ENCODE assay signal across 1 cellular context in genomic region chr12:110888256-110888991, GRCh38.
TF ChIP-seq lines count a peak whose summit lies in the region.

No MANE protein-coding gene starts in this region.

TF ChIP-seq in HepG2, 621 proteins besides CTCF, POLR2A, EP300 and RAD21:
- TF ChIP-seq ZNF501 (CRISPR knock-in tag; IDR thresholded peaks at IDR 0.05) (0 out of 2 replicates have a peak, but pooled peaks have one; percentile 2), ZNF777 (CRISPR knock-in tag; IDR thresholded peaks at IDR 0.05) (0 out of 2 replicates have a peak, but pooled peaks have one; percentile 1)
- TF ChIP-seq, protein P1, sequence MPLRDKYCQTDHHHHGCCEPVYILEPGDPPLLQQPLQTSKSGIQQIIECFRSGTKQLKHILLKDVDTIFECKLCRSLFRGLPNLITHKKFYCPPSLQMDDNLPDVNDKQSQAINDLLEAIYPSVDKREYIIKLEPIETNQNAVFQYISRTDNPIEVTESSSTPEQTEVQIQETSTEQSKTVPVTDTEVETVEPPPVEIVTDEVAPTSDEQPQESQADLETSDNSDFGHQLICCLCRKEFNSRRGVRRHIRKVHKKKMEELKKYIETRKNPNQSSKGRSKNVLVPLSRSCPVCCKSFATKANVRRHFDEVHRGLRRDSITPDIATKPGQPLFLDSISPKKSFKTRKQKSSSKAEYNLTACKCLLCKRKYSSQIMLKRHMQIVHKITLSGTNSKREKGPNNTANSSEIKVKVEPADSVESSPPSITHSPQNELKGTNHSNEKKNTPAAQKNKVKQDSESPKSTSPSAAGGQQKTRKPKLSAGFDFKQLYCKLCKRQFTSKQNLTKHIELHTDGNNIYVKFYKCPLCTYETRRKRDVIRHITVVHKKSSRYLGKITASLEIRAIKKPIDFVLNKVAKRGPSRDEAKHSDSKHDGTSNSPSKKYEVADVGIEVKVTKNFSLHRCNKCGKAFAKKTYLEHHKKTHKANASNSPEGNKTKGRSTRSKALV (CRISPR knock-in tag; IDR thresholded peaks at IDR 0.05): no peak
